12 cellular contexts compared by ENCODE assay signal in genomic region chr6:105400501-105400900, GRCh38. TPM values are rescaled to one million over a fixed set of nuclear protein-coding genes. Genes with fewer than 3 reads are reported as not detected.
DNase-seq lines count a peak whose midpoint lies in the region; ATAC-seq and TF ChIP-seq lines count a peak whose summit lies in the region.
"Had no signal": no experiment of that assay in that cellular context is flagged by ENCODE, and none has a peak within 500 bp of the region (broad histone marks: within the 10 kb centered on the region; RNA-seq: fewer than 3 reads in every experiment).

No MANE protein-coding gene starts in this region.

- no peaks in the 10 kb centered on the region for H3K9me3 Mint-ChIP-seq in CD14-positive monocyte
- no peaks in the 10 kb centered on the region for H3K9me3 Mint-ChIP-seq in activated T-helper 17 cell treated with anti-CD3 and anti-CD28 coated beads, Interleukin-2, amount 50 U/mL, for 72 hours

- H3K9ac ChIP-seq in HUES6 (ENCODE audit: low read length) (no peak overlapping the region), liver (ENCODE audit: low read depth in 1 of 2, low read length in 2 of 2) (no peak overlapping the region)
- H3K9ac ChIP-seq: GM23248 had no signal

- H3K4me1 ChIP-seq in HUES6 (ENCODE audit: control insufficient read depth, insufficient read depth, low read length) (peaks cover 36% of the 10 kb centered on the region), liver (ENCODE audit: control insufficient read depth in 4 of 4, insufficient read depth in 4 of 4, low read length in 3 of 4) (peaks cover 3 to 16% (median 10%) of the 10 kb centered on the region in 4 donors), Peyer's patch (peaks cover 0 to 45% (median 6%) of the 10 kb centered on the region in 4 donors)

- TF ChIP-seq POLR2A in Peyer's patch (IDR thresholded peaks at IDR 0.05) = no peak

- no peaks in the 10 kb centered on the region for H3K9me3 ChIP-seq in HUES6 (ENCODE audit: control insufficient read depth, insufficient read depth, low read depth, low read length)
- no peaks in the 10 kb centered on the region for H3K9me3 ChIP-seq in liver (ENCODE audit: control insufficient read depth in 4 of 4, low read length in 3 of 4)
- no peaks in the 10 kb centered on the region for H3K9me3 ChIP-seq in Peyer's patch

- H3K4me3 ChIP-seq in HUES6 (ENCODE audit: low read depth, low read length) (peak overlapping the region; percentile 16; the same call in 1 of the 2 replicates), liver (ENCODE audit: low read depth in 1 of 3, low read length in 3 of 3) (no peak overlapping the region), Peyer's patch (no peak overlapping the region)

- TF ChIP-seq RAD21 in liver (IDR thresholded peaks at IDR 0.05) = no peak

- peak overlapping the region; percentile 8 to 63 for H3K4me3 Mint-ChIP-seq in CD14-positive monocyte
- peak overlapping the region; percentile 97 for H3K4me3 Mint-ChIP-seq in activated T-helper 17 cell treated with anti-CD3 and anti-CD28 coated beads, Interleukin-2, amount 50 U/mL, for 72 hours

- WGBS in liver = 74% methylated on average over 3 of the region's 3 CpGs

- peaks cover 22 to 25% of the 10 kb centered on the region in 2 donors for H3K36me3 Mint-ChIP-seq in CD14-positive monocyte
- peaks cover 14% of the 10 kb centered on the region for H3K36me3 Mint-ChIP-seq in activated T-helper 17 cell treated with anti-CD3 and anti-CD28 coated beads, Interleukin-2, amount 50 U/mL, for 72 hours (ENCODE audit: low read depth)

- DNase-seq in CD14-positive monocyte (ENCODE audit: low spot score) (no peak), COLO668 (lab: John Stamatoyannopoulos, UW; ENCODE audit: unreplicated experiment) (no peak), Peyer's patch (no peak), NCI-H1694 (lab: John Stamatoyannopoulos, UW) (no peak)
- DNase-seq: COR-L47, GM23248, NCI-H1930, T1000 had no signal

- no peak for TF ChIP-seq CTCF in CD14-positive monocyte (IDR thresholded peaks at IDR 0.05)
- TF ChIP-seq CTCF in liver (IDR thresholded peaks at IDR 0.05; ENCODE audit: low read depth, low read length, missing input control) = no peak
- no peak for TF ChIP-seq CTCF in Peyer's patch (IDR thresholded peaks at IDR 0.05)

- peaks cover 12% of the 10 kb centered on the region for H3K36me3 ChIP-seq in HUES6 (ENCODE audit: control insufficient read depth, insufficient read depth, low read length)
- H3K36me3 ChIP-seq in liver (ENCODE audit: control insufficient read depth in 4 of 4, insufficient read depth in 3 of 4, low read depth in 1 of 4, low read length in 3 of 4) = peaks cover 4 to 11% (median 9%) of the 10 kb centered on the region in 4 donors
- H3K36me3 ChIP-seq in Peyer's patch = peaks cover 0 to 18% (median 0%) of the 10 kb centered on the region in 3 donors

- peak overlapping the region; percentile 26 to 82 (median 65) for H3K27ac Mint-ChIP-seq in CD14-positive monocyte
- H3K27ac Mint-ChIP-seq in activated T-helper 17 cell treated with anti-CD3 and anti-CD28 coated beads, Interleukin-2, amount 50 U/mL, for 72 hours = peak overlapping the region; percentile 23

- H3K27ac ChIP-seq in HUES6 (ENCODE audit: low read depth, low read length) (no peak overlapping the region), liver (ENCODE audit: low read depth in 1 of 2, low read length in 2 of 2) (no peak overlapping the region), Peyer's patch (no peak overlapping the region)
- H3K27ac ChIP-seq: GM23248 had no signal

- no peak for ATAC-seq in activated T-helper 17 cell treated with anti-CD3 and anti-CD28 coated beads, Interleukin-2, amount 50 U/mL, for 72 hours (replicated peaks)
- ATAC-seq in GM19023 (IDR thresholded peaks at IDR 0.05; ENCODE audit: unreplicated experiment) = no peak

- intact Hi-C loops in CD14-positive monocyte (cut with micrococcal nuclease) = no loop called here

- H3K27me3 Mint-ChIP-seq in CD14-positive monocyte (ENCODE audit: low read depth in 3 of 3) = peaks cover 5 to 9% (median 5%) of the 10 kb centered on the region in 3 donors
- no peaks in the 10 kb centered on the region for H3K27me3 Mint-ChIP-seq in activated T-helper 17 cell treated with anti-CD3 and anti-CD28 coated beads, Interleukin-2, amount 50 U/mL, for 72 hours

- H3K27me3 ChIP-seq in HUES6 (ENCODE audit: control insufficient read depth, insufficient read depth, low read length) (no peaks in the 10 kb centered on the region), liver (ENCODE audit: control insufficient read depth in 4 of 4, insufficient read depth in 4 of 4, low read length in 3 of 4) (no peaks in the 10 kb centered on the region), Peyer's patch (no peaks in the 10 kb centered on the region)

- H3K4me1 Mint-ChIP-seq in CD14-positive monocyte = peaks cover 43% of the 10 kb centered on the region
- H3K4me1 Mint-ChIP-seq in activated T-helper 17 cell treated with anti-CD3 and anti-CD28 coated beads, Interleukin-2, amount 50 U/mL, for 72 hours = peaks cover 36% of the 10 kb centered on the region

TF ChIP-seq in liver, 16 proteins besides CTCF, POLR2A, EP300 and RAD21:
- TF ChIP-seq SP1 (IDR thresholded peaks at IDR 0.05) (no peak), YY1 (IDR thresholded peaks at IDR 0.05) (peak; percentile 85)

RNA-seq across cellular contexts. Expression of gene PREP, which starts 2.4 kb away (rescaled TPM):
- polyA plus RNA-seq in CD14-positive monocyte (10 to 100 TPM; 30.7 to 40.8 TPM), liver (10 to 100 TPM in 1 of 2 donors, 1 to 10 TPM in 1; 7.3 to 14.5 TPM)
- 10 to 100 TPM; 32.3 to 50.2 TPM for total RNA-seq in activated T-helper 17 cell treated with anti-CD3 and anti-CD28 coated beads, Interleukin-2, amount 50 U/mL, for 72 hours
- total RNA-seq in liver (10 to 100 TPM; 11.4 to 17.7 TPM), Peyer's patch (10 to 100 TPM; 47.0 to 69.6 (median 54.8) TPM)
